ENCODE assay signal across 8 cellular contexts in genomic region chr10:45008524-45009161, GRCh38. TPM values are rescaled to one million over a fixed set of nuclear protein-coding genes. Genes with fewer than 3 reads are reported as not detected.
DNase-seq lines count a peak whose midpoint lies in the region; ATAC-seq and TF ChIP-seq lines count a peak whose summit lies in the region.

No MANE protein-coding gene starts in this region.

- TF ChIP-seq CTCF in WTC11 (IDR thresholded peaks at IDR 0.05) (peak; percentile 64), psoas muscle (IDR thresholded peaks at IDR 0.05) (peak; percentile 82)

- 12 to 16% (median 14%) methylated on average over 8 of the region's 8 CpGs for WGBS in psoas muscle, 3 donors

- no peaks in the 10 kb centered on the region for H3K27me3 Mint-ChIP-seq in WTC11 (ENCODE audit: low read depth)

- H3K27me3 ChIP-seq in psoas muscle (ENCODE audit: insufficient read depth in 3 of 3, low read length in 2 of 3) = no peaks in the 10 kb centered on the region

- H3K36me3 ChIP-seq in psoas muscle (ENCODE audit: insufficient read depth in 1 of 2, low read depth in 1 of 2) = peaks cover 3 to 18% of the 10 kb centered on the region in 2 donors

- no peak overlapping the region for H3K27ac Mint-ChIP-seq in WTC11

- H3K4me3 Mint-ChIP-seq in WTC11 = no peak overlapping the region

- H3K9me3 ChIP-seq in psoas muscle = no peaks in the 10 kb centered on the region

- ATAC-seq in GM19351 (IDR thresholded peaks at IDR 0.05; ENCODE audit: unreplicated experiment) = peak; percentile 89
- ATAC-seq in HG03378 (IDR thresholded peaks at IDR 0.05; ENCODE audit: unreplicated experiment) = peak; percentile 87
- ATAC-seq in WTC11 = peak; percentile 78
- ATAC-seq in psoas muscle = peak; percentile 65 to 87 (median 78)

- peaks cover 9% of the 10 kb centered on the region for H3K4me1 Mint-ChIP-seq in WTC11

- POLR2A ChIA-PET in WTC11 (lab: Charles Lee) = no interaction called here

- peaks cover 5% of the 10 kb centered on the region for H3K4me1 ChIP-seq in psoas muscle

- intact Hi-C loops in psoas muscle (cut with DNase I) = loop anchor here (5.0 to 10.0 kb wide), 2 partner anchors 229 to 666 kb away; partner anchors contain the start of gene ZFAND4 (in 1 of the 2)

- H3K9me3 Mint-ChIP-seq in WTC11 = peaks cover 3% of the 10 kb centered on the region

- CTCF ChIA-PET in WTC11 (lab: Charles Lee) = interaction anchor here (1.6 kb wide), 1 partner anchor 76 kb away, joined by 6 read pairs; no protein-coding TSS in a partner anchor

- DNase-seq in DMS 273 treated with DMSO at 0.1 percent for 48 hours (lab: John Stamatoyannopoulos, UW) (peak; percentile 77), NCI-H345 (lab: John Stamatoyannopoulos, UW) (peak; percentile 66), WTC11 (ENCODE audit: low spot score) (no peak), glomerular visceral epithelial cell (ENCODE audit: extremely low spot score) (peak; percentile 80), psoas muscle (no peak), ureter (ENCODE audit: low spot score) (no peak)

- peaks cover 16% of the 10 kb centered on the region for H3K36me3 Mint-ChIP-seq in WTC11

- no peak overlapping the region for H3K27ac ChIP-seq in psoas muscle

- no peak overlapping the region for H3K4me3 ChIP-seq in psoas muscle

TF ChIP-seq in WTC11, 78 proteins besides CTCF, POLR2A, EP300 and RAD21:
- TF ChIP-seq ZNF396 (CRISPR knock-in tag; IDR thresholded peaks at IDR 0.05; ENCODE audit: borderline replicate concordance) (no peak), ESRRA (CRISPR knock-in tag; IDR thresholded peaks at IDR 0.05; ENCODE audit: borderline replicate concordance) (no peak), GABPB1 (CRISPR knock-in tag; IDR thresholded peaks at IDR 0.05) (0 out of 2 replicates have a peak, but pooled peaks have one; percentile 16)

RNA-seq across cellular contexts. Expression of gene ZNF22, which starts 7.9 kb away (rescaled TPM):
- total RNA-seq in WTC11 (2021) (31.0 to 36.8 TPM (median 35.9 TPM) in 3 replicates), psoas muscle (10 to 100 TPM; 11.2 to 15.9 (median 14.3) TPM), ureter (21.2 TPM)
- 10 to 100 TPM in 1 of 3 donors, 1 to 10 TPM in 2; 5.9 to 12.8 (median 8.1) TPM for polyA plus RNA-seq in psoas muscle

RNA-seq across cellular contexts. Expression of gene DEPP1, which starts 30.0 kb away (rescaled TPM):
- total RNA-seq in WTC11 (2021) = 1.6 to 2.1 TPM (median 1.6 TPM) in 3 replicates
- 10 to 100 TPM; 28.2 to 37.4 (median 36.8) TPM for total RNA-seq in psoas muscle
- polyA plus RNA-seq in psoas muscle = 100 to 1,000 TPM in 1 of 3 donors, 10 to 100 TPM in 2; 53.6 to 102 (median 79.3) TPM
- 62.7 TPM for total RNA-seq in ureter

RNA-seq across cellular contexts. Expression of gene RASSF4, which starts 49.0 kb away (rescaled TPM):
- 15.7 to 16.7 TPM (median 16.2 TPM) in 3 replicates for total RNA-seq in WTC11 (2021)
- 10 to 100 TPM; 15.2 to 44.0 (median 30.5) TPM for total RNA-seq in psoas muscle
- polyA plus RNA-seq in psoas muscle = 10 to 100 TPM; 11.1 to 18.9 (median 17.0) TPM
- 22.7 TPM for total RNA-seq in ureter

Comparison
In these comparisons a context has a peak if more than half of its experiments do, and no peak if none do; other contexts are left out.
1. DNase-seq: peak in DMS 273 treated with DMSO at 0.1 percent for 48 hours (single experiment), NCI-H345 (single experiment) and glomerular visceral epithelial cell (single experiment); none in WTC11 (single experiment), psoas muscle (0 of 2) and ureter (single experiment).
2. Peak in every context shown above with its lines, with median percentiles within 50 percentile points of each other: ATAC-seq.